1 cellular context compared by ENCODE assay signal in the genomic region with DNA sequence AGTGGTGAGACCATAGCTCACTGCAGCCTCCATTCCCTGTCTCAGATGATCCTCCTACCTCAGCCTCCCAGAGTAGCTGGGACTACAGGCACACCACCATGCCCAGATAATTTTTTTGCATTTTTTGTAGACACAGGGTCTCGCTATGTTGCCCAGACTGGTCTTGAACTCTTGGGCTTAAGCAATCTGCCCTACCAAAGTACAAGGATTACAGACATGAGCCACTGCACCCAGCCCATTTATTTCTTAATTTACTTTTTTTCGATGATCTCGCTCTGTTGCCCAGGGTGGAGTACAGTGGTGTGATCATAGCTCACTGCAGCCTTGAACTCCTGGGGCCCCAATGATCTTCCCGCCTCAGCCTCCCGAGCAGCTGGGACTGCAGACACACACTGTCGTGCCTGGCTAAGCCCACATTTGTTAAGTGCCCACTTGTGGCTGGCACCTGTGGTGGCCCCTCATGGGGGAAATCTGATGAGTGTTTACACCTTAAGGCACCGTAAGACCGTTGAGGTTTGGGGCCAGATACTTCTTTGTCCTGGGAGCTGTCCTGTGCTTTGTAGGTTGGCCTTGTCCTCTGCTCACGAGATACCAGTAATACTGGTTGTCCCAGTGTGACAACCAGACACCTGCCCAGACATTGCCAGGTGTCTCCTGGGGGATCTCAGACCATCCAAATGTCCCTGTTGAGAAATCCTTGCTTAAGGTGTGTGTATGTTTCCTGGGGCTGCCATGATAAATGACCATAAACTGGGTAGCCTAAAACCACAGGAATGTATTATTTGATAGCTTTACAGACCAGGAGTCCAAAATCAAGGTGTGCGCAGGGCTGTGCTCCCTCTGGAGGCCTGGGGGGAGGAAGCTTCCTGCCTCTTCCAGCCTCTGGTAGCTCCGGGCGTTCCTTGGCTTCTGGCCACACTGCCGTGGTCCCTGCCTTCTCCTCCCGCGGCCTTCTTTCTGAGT.
TF ChIP-seq lines count a peak whose summit lies in the region.

No MANE protein-coding gene starts in this region.

TF ChIP-seq in H1, 55 proteins besides CTCF, POLR2A, EP300 and RAD21 (continued from another document):
- TF ChIP-seq ATF3 (IDR thresholded peaks at IDR 0.05; ENCODE audit: insufficient read depth, low read depth, low read length) = no peak
- TF ChIP-seq SIRT6 (IDR thresholded peaks at IDR 0.05; ENCODE audit: low read length) = no peak
- TF ChIP-seq KDM5A (IDR thresholded peaks at IDR 0.05; ENCODE audit: low read length) = no peak
- TF ChIP-seq CHD2 (IDR thresholded peaks at IDR 0.05; ENCODE audit: low read length) = no peak
- no peak for TF ChIP-seq KDM1A (IDR thresholded peaks at IDR 0.05; ENCODE audit: borderline replicate concordance, low read length)
